1 cellular context compared by ENCODE assay signal in the genomic region with DNA sequence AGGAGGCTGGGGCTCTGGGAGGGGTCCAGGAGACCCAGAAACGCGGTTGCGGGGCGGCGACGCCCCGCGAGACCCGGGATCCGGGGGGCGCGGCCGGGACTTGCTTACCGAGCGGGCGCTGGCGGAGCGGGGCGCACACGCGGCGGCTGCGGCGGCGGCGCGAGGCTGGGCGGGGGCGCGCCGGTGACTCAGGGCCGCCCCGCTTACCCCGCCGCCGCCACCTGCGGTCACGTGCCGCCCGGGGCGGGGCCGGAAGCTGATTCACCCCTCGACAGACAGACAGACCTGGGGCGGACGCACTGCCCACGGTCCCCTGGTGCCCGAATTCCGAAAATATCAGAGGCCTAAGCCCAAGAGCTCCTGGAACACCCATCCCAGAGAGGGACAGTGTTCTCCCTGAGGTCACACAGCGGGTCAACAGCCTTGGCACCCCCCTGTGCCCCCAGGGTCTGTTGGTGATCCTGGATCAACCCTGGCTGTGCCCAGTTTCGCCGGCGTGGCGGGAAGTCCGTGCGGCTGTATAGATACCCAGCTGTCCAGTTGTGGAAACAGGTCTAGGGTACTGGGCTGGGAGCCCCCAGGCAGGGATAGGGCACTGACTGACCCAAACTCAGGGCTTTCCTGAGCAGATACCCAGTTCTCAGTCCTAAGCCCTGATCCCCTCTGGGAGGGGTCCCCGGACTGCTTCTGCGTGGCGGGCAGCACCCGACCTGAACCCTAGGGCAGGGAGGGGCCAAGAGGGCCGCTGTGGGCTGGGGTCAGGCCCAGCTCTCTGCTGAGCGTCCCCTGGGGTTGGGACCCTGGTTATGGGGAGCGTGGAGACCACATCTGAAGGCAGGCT.
TF ChIP-seq lines count a peak whose summit lies in the region.

A gene with protein sequence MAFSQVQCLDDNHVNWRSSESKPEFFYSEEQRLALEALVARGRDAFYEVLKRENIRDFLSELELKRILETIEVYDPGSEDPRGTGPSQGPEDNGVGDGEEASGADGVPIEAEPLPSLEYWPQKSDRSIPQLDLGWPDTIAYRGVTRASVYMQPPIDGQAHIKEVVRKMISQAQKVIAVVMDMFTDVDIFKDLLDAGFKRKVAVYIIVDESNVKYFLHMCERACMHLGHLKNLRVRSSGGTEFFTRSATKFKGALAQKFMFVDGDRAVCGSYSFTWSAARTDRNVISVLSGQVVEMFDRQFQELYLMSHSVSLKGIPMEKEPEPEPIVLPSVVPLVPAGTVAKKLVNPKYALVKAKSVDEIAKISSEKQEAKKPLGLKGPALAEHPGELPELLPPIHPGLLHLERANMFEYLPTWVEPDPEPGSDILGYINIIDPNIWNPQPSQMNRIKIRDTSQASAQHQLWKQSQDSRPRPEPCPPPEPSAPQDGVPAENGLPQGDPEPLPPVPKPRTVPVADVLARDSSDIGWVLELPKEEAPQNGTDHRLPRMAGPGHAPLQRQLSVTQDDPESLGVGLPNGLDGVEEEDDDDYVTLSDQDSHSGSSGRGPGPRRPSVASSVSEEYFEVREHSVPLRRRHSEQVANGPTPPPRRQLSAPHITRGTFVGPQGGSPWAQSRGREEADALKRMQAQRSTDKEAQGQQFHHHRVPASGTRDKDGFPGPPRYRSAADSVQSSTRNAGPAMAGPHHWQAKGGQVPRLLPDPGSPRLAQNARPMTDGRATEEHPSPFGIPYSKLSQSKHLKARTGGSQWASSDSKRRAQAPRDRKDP (minus strand): TSS at position 164 of the 841 bp plus-strand sequence. CDS start 723 bp downstream, outside the sequence.

TF ChIP-seq in HEK293, 187 proteins besides CTCF, POLR2A, EP300 and RAD21 (continued from another document):
- TF ChIP-seq ZNF155 (tag by site-specific recombination; IDR thresholded peaks at IDR 0.05) (no peak), ZFHX2 (tag by site-specific recombination; conservative IDR thresholded peaks at IDR 0.05) (peak; percentile 55), ZNF169 (tag by site-specific recombination; IDR thresholded peaks at IDR 0.05) (no peak), KLF7 (tag by site-specific recombination; IDR thresholded peaks at IDR 0.05; ENCODE audit: borderline replicate concordance) (peak; percentile 86), ZSCAN23 (tag by site-specific recombination; IDR thresholded peaks at IDR 0.05) (no peak)
- TF ChIP-seq, protein P1, sequence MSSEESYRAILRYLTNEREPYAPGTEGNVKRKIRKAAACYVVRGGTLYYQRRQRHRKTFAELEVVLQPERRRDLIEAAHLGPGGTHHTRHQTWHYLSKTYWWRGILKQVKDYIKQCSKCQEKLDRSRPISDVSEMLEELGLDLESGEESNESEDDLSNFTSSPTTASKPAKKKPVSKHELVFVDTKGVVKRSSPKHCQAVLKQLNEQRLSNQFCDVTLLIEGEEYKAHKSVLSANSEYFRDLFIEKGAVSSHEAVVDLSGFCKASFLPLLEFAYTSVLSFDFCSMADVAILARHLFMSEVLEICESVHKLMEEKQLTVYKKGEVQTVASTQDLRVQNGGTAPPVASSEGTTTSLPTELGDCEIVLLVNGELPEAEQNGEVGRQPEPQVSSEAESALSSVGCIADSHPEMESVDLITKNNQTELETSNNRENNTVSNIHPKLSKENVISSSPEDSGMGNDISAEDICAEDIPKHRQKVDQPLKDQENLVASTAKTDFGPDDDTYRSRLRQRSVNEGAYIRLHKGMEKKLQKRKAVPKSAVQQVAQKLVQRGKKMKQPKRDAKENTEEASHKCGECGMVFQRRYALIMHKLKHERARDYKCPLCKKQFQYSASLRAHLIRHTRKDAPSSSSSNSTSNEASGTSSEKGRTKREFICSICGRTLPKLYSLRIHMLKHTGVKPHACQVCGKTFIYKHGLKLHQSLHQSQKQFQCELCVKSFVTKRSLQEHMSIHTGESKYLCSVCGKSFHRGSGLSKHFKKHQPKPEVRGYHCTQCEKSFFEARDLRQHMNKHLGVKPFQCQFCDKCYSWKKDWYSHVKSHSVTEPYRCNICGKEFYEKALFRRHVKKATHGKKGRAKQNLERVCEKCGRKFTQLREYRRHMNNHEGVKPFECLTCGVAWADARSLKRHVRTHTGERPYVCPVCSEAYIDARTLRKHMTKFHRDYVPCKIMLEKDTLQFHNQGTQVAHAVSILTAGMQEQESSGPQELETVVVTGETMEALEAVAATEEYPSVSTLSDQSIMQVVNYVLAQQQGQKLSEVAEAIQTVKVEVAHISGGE (tag by site-specific recombination; conservative IDR thresholded peaks at IDR 0.05; ENCODE audit: low read depth) = 0 out of 2 replicates have a peak, but pooled peaks have one; percentile 23
- TF ChIP-seq, protein P2, sequence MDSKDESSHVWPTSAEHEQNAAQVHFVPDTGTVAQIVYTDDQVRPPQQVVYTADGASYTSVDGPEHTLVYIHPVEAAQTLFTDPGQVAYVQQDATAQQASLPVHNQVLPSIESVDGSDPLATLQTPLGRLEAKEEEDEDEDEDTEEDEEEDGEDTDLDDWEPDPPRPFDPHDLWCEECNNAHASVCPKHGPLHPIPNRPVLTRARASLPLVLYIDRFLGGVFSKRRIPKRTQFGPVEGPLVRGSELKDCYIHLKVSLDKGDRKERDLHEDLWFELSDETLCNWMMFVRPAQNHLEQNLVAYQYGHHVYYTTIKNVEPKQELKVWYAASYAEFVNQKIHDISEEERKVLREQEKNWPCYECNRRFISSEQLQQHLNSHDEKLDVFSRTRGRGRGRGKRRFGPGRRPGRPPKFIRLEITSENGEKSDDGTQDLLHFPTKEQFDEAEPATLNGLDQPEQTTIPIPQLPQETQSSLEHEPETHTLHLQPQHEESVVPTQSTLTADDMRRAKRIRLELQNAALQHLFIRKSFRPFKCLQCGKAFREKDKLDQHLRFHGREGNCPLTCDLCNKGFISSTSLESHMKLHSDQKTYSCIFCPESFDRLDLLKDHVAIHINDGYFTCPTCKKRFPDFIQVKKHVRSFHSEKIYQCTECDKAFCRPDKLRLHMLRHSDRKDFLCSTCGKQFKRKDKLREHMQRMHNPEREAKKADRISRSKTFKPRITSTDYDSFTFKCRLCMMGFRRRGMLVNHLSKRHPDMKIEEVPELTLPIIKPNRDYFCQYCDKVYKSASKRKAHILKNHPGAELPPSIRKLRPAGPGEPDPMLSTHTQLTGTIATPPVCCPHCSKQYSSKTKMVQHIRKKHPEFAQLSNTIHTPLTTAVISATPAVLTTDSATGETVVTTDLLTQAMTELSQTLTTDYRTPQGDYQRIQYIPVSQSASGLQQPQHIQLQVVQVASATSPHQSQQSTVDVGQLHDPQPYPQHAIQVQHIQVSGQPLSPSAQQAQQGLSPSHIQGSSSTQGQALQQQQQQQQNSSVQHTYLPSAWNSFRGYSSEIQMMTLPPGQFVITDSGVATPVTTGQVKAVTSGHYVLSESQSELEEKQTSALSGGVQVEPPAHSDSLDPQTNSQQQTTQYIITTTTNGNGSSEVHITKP (tag by site-specific recombination; IDR thresholded peaks at IDR 0.05) = no peak
TF ChIP-seq in HEK293: peak in this region for 23.
